8 cellular contexts compared by ENCODE assay signal in genomic region chr1:146298575-146298897, GRCh38.
A peak's percentile ranks its signal among the peaks of the same experiment; 100 is the strongest.
DNase-seq lines count a peak whose midpoint lies in the region; ATAC-seq and TF ChIP-seq lines count a peak whose summit lies in the region.
"Not testable (repeated sequence)": the region's sequence is repeated elsewhere in the genome, so short reads cannot be mapped to it uniquely, and the experiment has no call there.

No MANE protein-coding gene starts in this region.

- H3K9me3 Mint-ChIP-seq in activated naive CD8-positive, alpha-beta T cell treated with anti-CD3 and anti-CD28 coated beads, Interleukin-2, amount 10 ng/mL, durations not matched to agents 7 days and 5 days: not testable (repeated sequence)

- intact Hi-C loops in right lobe of liver (cut with DNase I): not testable (repeated sequence)

- not testable (repeated sequence) for DNase-seq in activated naive CD8-positive, alpha-beta T cell treated with anti-CD3 and anti-CD28 coated beads, Interleukin-2, amount 10 ng/mL, durations not matched to agents 7 days and 5 days; right lobe of liver; upper lobe of left lung

- H3K4me1 Mint-ChIP-seq in activated naive CD8-positive, alpha-beta T cell treated with anti-CD3 and anti-CD28 coated beads, Interleukin-2, amount 10 ng/mL, durations not matched to agents 7 days and 5 days: not testable (repeated sequence)

- no CpG with 5 or more reads among the region's 5 CpGs for WGBS in right lobe of liver (ENCODE audit: insufficient coverage, low coverage, low lambda C conversion rate, missing lambda C conversion rate)
- WGBS in upper lobe of left lung, 2 donors: no CpG with 5 or more reads among the region's 5 CpGs

- H3K27me3 ChIP-seq in right lobe of liver, upper lobe of left lung: not testable (repeated sequence)

- H3K4me3 ChIP-seq in right lobe of liver, upper lobe of left lung: not testable (repeated sequence)

- not testable (repeated sequence) for TF ChIP-seq CTCF in right lobe of liver (IDR thresholded peaks at IDR 0.05); upper lobe of left lung (IDR thresholded peaks at IDR 0.05)

- not testable (repeated sequence) for H3K4me1 ChIP-seq in right lobe of liver, upper lobe of left lung

- peak; percentile 93 for ATAC-seq in GM18868 (IDR thresholded peaks at IDR 0.05; ENCODE audit: unreplicated experiment)
- ATAC-seq in GM21360 (IDR thresholded peaks at IDR 0.05; ENCODE audit: unreplicated experiment): peak; percentile 93
- ATAC-seq in HG02610 (IDR thresholded peaks at IDR 0.05; ENCODE audit: unreplicated experiment): peak; percentile 90
- ATAC-seq in HG03095 (IDR thresholded peaks at IDR 0.05; ENCODE audit: unreplicated experiment): peak; percentile 79
- ATAC-seq in HG03565 (IDR thresholded peaks at IDR 0.05; ENCODE audit: unreplicated experiment): peak; percentile 77
- ATAC-seq in activated naive CD8-positive, alpha-beta T cell treated with anti-CD3 and anti-CD28 coated beads, Interleukin-2, amount 10 ng/mL, durations not matched to agents 7 days and 5 days (ENCODE audit: low read depth): peak; percentile 95
- peak; percentile 84 to 94 (median 86) for ATAC-seq in right lobe of liver
- ATAC-seq in upper lobe of left lung (ENCODE audit: low FRiP score in 2 of 2): peak; percentile 96 to 97

- POLR2A ChIA-PET in activated naive CD8-positive, alpha-beta T cell treated with anti-CD3 and anti-CD28 coated beads, Interleukin-2, amount 10 ng/mL, durations not matched to agents 7 days and 5 days (lab: Charles Lee): not testable (repeated sequence)

- H3K36me3 Mint-ChIP-seq in activated naive CD8-positive, alpha-beta T cell treated with anti-CD3 and anti-CD28 coated beads, Interleukin-2, amount 10 ng/mL, durations not matched to agents 7 days and 5 days: not testable (repeated sequence)

- not testable (repeated sequence) for TF ChIP-seq EP300 in upper lobe of left lung (IDR thresholded peaks at IDR 0.05)

- H3K27ac ChIP-seq in right lobe of liver, upper lobe of left lung: not testable (repeated sequence)

- not testable (repeated sequence) for H3K9me3 ChIP-seq in right lobe of liver, upper lobe of left lung

- H3K27me3 Mint-ChIP-seq in activated naive CD8-positive, alpha-beta T cell treated with anti-CD3 and anti-CD28 coated beads, Interleukin-2, amount 10 ng/mL, durations not matched to agents 7 days and 5 days: not testable (repeated sequence)

- H3K27ac Mint-ChIP-seq in activated naive CD8-positive, alpha-beta T cell treated with anti-CD3 and anti-CD28 coated beads, Interleukin-2, amount 10 ng/mL, durations not matched to agents 7 days and 5 days: not testable (repeated sequence)

- H3K36me3 ChIP-seq in right lobe of liver, upper lobe of left lung: not testable (repeated sequence)

- not testable (repeated sequence) for TF ChIP-seq POLR2A in right lobe of liver (IDR thresholded peaks at IDR 0.05); upper lobe of left lung (IDR thresholded peaks at IDR 0.05)

- H3K4me3 Mint-ChIP-seq in activated naive CD8-positive, alpha-beta T cell treated with anti-CD3 and anti-CD28 coated beads, Interleukin-2, amount 10 ng/mL, durations not matched to agents 7 days and 5 days: not testable (repeated sequence)
